1 cellular context compared by ENCODE assay signal in genomic region chr9:135890190-135890861, GRCh38.
TF ChIP-seq lines count a peak whose summit lies in the region.

No MANE protein-coding gene starts in this region.

TF ChIP-seq in WTC11, 78 proteins besides CTCF, POLR2A, EP300 and RAD21 (continued from another document):
- TF ChIP-seq, protein P1, sequence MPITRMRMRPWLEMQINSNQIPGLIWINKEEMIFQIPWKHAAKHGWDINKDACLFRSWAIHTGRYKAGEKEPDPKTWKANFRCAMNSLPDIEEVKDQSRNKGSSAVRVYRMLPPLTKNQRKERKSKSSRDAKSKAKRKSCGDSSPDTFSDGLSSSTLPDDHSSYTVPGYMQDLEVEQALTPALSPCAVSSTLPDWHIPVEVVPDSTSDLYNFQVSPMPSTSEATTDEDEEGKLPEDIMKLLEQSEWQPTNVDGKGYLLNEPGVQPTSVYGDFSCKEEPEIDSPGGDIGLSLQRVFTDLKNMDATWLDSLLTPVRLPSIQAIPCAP (CRISPR knock-in tag; IDR thresholded peaks at IDR 0.05): no peak
- no peak for TF ChIP-seq ESRRA (CRISPR knock-in tag; IDR thresholded peaks at IDR 0.05; ENCODE audit: borderline replicate concordance)
- no peak for TF ChIP-seq EMX1 (CRISPR knock-in tag; IDR thresholded peaks at IDR 0.05)
- TF ChIP-seq NR1H2 (CRISPR knock-in tag; IDR thresholded peaks at IDR 0.05): no peak
- no peak for TF ChIP-seq SP1 (CRISPR knock-in tag; conservative IDR thresholded peaks at IDR 0.05)
- TF ChIP-seq TP53 (CRISPR knock-in tag; IDR thresholded peaks at IDR 0.05): no peak
- TF ChIP-seq ZNF232 (CRISPR knock-in tag; IDR thresholded peaks at IDR 0.05): no peak
- no peak for TF ChIP-seq SOX15 (CRISPR knock-in tag; IDR thresholded peaks at IDR 0.05)
- TF ChIP-seq, protein P2, sequence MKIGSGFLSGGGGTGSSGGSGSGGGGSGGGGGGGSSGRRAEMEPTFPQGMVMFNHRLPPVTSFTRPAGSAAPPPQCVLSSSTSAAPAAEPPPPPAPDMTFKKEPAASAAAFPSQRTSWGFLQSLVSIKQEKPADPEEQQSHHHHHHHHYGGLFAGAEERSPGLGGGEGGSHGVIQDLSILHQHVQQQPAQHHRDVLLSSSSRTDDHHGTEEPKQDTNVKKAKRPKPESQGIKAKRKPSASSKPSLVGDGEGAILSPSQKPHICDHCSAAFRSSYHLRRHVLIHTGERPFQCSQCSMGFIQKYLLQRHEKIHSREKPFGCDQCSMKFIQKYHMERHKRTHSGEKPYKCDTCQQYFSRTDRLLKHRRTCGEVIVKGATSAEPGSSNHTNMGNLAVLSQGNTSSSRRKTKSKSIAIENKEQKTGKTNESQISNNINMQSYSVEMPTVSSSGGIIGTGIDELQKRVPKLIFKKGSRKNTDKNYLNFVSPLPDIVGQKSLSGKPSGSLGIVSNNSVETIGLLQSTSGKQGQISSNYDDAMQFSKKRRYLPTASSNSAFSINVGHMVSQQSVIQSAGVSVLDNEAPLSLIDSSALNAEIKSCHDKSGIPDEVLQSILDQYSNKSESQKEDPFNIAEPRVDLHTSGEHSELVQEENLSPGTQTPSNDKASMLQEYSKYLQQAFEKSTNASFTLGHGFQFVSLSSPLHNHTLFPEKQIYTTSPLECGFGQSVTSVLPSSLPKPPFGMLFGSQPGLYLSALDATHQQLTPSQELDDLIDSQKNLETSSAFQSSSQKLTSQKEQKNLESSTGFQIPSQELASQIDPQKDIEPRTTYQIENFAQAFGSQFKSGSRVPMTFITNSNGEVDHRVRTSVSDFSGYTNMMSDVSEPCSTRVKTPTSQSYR (CRISPR knock-in tag; IDR thresholded peaks at IDR 0.05): no peak
- no peak for TF ChIP-seq TEAD1 (CRISPR knock-in tag; IDR thresholded peaks at IDR 0.05)
- TF ChIP-seq, protein P3, sequence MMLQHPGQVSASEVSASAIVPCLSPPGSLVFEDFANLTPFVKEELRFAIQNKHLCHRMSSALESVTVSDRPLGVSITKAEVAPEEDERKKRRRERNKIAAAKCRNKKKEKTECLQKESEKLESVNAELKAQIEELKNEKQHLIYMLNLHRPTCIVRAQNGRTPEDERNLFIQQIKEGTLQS (CRISPR knock-in tag; conservative IDR thresholded peaks at IDR 0.05): no peak
- TF ChIP-seq PRDM15 (CRISPR knock-in tag; IDR thresholded peaks at IDR 0.05): no peak
- TF ChIP-seq KAT7 (CRISPR knock-in tag; IDR thresholded peaks at IDR 0.05; ENCODE audit: borderline replicate concordance): no peak
- TF ChIP-seq JAZF1 (CRISPR knock-in tag; IDR thresholded peaks at IDR 0.05): no peak
- TF ChIP-seq, protein P4, sequence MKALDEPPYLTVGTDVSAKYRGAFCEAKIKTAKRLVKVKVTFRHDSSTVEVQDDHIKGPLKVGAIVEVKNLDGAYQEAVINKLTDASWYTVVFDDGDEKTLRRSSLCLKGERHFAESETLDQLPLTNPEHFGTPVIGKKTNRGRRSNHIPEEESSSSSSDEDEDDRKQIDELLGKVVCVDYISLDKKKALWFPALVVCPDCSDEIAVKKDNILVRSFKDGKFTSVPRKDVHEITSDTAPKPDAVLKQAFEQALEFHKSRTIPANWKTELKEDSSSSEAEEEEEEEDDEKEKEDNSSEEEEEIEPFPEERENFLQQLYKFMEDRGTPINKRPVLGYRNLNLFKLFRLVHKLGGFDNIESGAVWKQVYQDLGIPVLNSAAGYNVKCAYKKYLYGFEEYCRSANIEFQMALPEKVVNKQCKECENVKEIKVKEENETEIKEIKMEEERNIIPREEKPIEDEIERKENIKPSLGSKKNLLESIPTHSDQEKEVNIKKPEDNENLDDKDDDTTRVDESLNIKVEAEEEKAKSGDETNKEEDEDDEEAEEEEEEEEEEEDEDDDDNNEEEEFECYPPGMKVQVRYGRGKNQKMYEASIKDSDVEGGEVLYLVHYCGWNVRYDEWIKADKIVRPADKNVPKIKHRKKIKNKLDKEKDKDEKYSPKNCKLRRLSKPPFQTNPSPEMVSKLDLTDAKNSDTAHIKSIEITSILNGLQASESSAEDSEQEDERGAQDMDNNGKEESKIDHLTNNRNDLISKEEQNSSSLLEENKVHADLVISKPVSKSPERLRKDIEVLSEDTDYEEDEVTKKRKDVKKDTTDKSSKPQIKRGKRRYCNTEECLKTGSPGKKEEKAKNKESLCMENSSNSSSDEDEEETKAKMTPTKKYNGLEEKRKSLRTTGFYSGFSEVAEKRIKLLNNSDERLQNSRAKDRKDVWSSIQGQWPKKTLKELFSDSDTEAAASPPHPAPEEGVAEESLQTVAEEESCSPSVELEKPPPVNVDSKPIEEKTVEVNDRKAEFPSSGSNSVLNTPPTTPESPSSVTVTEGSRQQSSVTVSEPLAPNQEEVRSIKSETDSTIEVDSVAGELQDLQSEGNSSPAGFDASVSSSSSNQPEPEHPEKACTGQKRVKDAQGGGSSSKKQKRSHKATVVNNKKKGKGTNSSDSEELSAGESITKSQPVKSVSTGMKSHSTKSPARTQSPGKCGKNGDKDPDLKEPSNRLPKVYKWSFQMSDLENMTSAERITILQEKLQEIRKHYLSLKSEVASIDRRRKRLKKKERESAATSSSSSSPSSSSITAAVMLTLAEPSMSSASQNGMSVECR (CRISPR knock-in tag; IDR thresholded peaks at IDR 0.05; ENCODE audit: borderline replicate concordance): no peak
- no peak for TF ChIP-seq AFF4 (CRISPR knock-in tag; IDR thresholded peaks at IDR 0.05; ENCODE audit: borderline replicate concordance)
- TF ChIP-seq, protein P5, sequence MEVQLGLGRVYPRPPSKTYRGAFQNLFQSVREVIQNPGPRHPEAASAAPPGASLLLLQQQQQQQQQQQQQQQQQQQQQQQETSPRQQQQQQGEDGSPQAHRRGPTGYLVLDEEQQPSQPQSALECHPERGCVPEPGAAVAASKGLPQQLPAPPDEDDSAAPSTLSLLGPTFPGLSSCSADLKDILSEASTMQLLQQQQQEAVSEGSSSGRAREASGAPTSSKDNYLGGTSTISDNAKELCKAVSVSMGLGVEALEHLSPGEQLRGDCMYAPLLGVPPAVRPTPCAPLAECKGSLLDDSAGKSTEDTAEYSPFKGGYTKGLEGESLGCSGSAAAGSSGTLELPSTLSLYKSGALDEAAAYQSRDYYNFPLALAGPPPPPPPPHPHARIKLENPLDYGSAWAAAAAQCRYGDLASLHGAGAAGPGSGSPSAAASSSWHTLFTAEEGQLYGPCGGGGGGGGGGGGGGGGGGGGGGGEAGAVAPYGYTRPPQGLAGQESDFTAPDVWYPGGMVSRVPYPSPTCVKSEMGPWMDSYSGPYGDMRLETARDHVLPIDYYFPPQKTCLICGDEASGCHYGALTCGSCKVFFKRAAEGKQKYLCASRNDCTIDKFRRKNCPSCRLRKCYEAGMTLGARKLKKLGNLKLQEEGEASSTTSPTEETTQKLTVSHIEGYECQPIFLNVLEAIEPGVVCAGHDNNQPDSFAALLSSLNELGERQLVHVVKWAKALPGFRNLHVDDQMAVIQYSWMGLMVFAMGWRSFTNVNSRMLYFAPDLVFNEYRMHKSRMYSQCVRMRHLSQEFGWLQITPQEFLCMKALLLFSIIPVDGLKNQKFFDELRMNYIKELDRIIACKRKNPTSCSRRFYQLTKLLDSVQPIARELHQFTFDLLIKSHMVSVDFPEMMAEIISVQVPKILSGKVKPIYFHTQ (CRISPR knock-in tag; IDR thresholded peaks at IDR 0.05): no peak
